ENCODE assay signal across 1 cellular context in genomic region chr3:42829628-42830436, GRCh38.
TF ChIP-seq lines count a peak whose summit lies in the region.

No MANE protein-coding gene starts in this region.

TF ChIP-seq in HepG2, 621 proteins besides CTCF, POLR2A, EP300 and RAD21 (continued from another document and continues in another):
- TF ChIP-seq CEBPZ (IDR thresholded peaks at IDR 0.05; ENCODE audit: low read length) (no peak), ZBTB20 (CRISPR knock-in tag; IDR thresholded peaks at IDR 0.05; ENCODE audit: borderline replicate concordance, low read depth) (no peak), MLX (CRISPR knock-in tag; IDR thresholded peaks at IDR 0.05) (no peak), HDAC2 (CRISPR knock-in tag; IDR thresholded peaks at IDR 0.05) (no peak), KMT2A (CRISPR knock-in tag; IDR thresholded peaks at IDR 0.05) (no peak), ZNF251 (CRISPR knock-in tag; IDR thresholded peaks at IDR 0.05) (no peak), PPARG (CRISPR knock-in tag; conservative IDR thresholded peaks at IDR 0.05) (peak; percentile 17), ZNF589 (CRISPR knock-in tag; conservative IDR thresholded peaks at IDR 0.05) (no peak), ATF1 (CRISPR knock-in tag; IDR thresholded peaks at IDR 0.05) (peak; percentile 55; the same call in 1 of the 2 replicates), SIN3A (IDR thresholded peaks at IDR 0.05; ENCODE audit: borderline replicate concordance, low read depth, low read length) (0 out of 2 replicates have a peak, but pooled peaks have one; percentile 14), ZSCAN22 (CRISPR knock-in tag; IDR thresholded peaks at IDR 0.05) (no peak), MAX (IDR thresholded peaks at IDR 0.05) (no peak), YEATS4 (CRISPR knock-in tag; IDR thresholded peaks at IDR 0.05; ENCODE audit: borderline replicate concordance) (peak; percentile 49; the same call in 1 of the 2 replicates), ZNF552 (CRISPR knock-in tag; IDR thresholded peaks at IDR 0.05; ENCODE audit: borderline replicate concordance) (no peak), HINFP (CRISPR knock-in tag; IDR thresholded peaks at IDR 0.05; ENCODE audit: low read depth) (no peak), ZFP90 (CRISPR knock-in tag; IDR thresholded peaks at IDR 0.05; ENCODE audit: borderline replicate concordance) (0 out of 2 replicates have a peak, but pooled peaks have one; percentile 28), RFX1 (IDR thresholded peaks at IDR 0.05) (no peak), CSRNP2 (CRISPR knock-in tag; conservative IDR thresholded peaks at IDR 0.05; ENCODE audit: low read depth) (no peak), CBX2 (IDR thresholded peaks at IDR 0.05; ENCODE audit: low read depth, low read length) (no peak), CBX2 (CRISPR knock-in tag; IDR thresholded peaks at IDR 0.05; ENCODE audit: low read depth) (no peak), ZNF484 (CRISPR knock-in tag; IDR thresholded peaks at IDR 0.05; ENCODE audit: borderline replicate concordance, low read depth) (no peak), SETDB1 (CRISPR knock-in tag; IDR thresholded peaks at IDR 0.05; ENCODE audit: borderline replicate concordance) (no peak), ZNF577 (CRISPR knock-in tag; IDR thresholded peaks at IDR 0.05; ENCODE audit: borderline replicate concordance, low read depth) (no peak), ZNF781 (CRISPR knock-in tag; IDR thresholded peaks at IDR 0.05; ENCODE audit: borderline replicate concordance, not compliant biosample characterization) (no peak), KDM6A (CRISPR knock-in tag; IDR thresholded peaks at IDR 0.05; ENCODE audit: low read depth) (peak; percentile 10; the same call in 1 of the 2 replicates), NCOA2 (CRISPR knock-in tag; IDR thresholded peaks at IDR 0.05) (peak; percentile 77), SALL2 (CRISPR knock-in tag; IDR thresholded peaks at IDR 0.05) (no peak), ZNF232 (CRISPR knock-in tag; IDR thresholded peaks at IDR 0.05; ENCODE audit: borderline replicate concordance) (no peak), SALL1 (CRISPR knock-in tag; IDR thresholded peaks at IDR 0.05) (peak; percentile 64), PLRG1 (conservative IDR thresholded peaks at IDR 0.05) (no peak), CCDC6 (CRISPR knock-in tag; IDR thresholded peaks at IDR 0.05) (no peak), AGO1 (IDR thresholded peaks at IDR 0.05; ENCODE audit: low read depth, low read length, poor library complexity, severe bottlenecking) (no peak), HMG20B (CRISPR knock-in tag; conservative IDR thresholded peaks at IDR 0.05) (no peak), SP2 (CRISPR knock-in tag; IDR thresholded peaks at IDR 0.05) (no peak), ZNF619 (CRISPR knock-in tag; IDR thresholded peaks at IDR 0.05) (no peak), ISL2 (CRISPR knock-in tag; IDR thresholded peaks at IDR 0.05) (peak; percentile 77), GPN1 (CRISPR knock-in tag; IDR thresholded peaks at IDR 0.05; ENCODE audit: borderline replicate concordance) (no peak), CREB1 (IDR thresholded peaks at IDR 0.05) (peak; percentile 21; the same call in 1 of the 2 replicates), CREB1 (CRISPR knock-in tag; IDR thresholded peaks at IDR 0.05) (peak; percentile 67; the same call in 1 of the 2 replicates), NFE2 (CRISPR knock-in tag; IDR thresholded peaks at IDR 0.05) (no peak), ZC3H4 (CRISPR knock-in tag; IDR thresholded peaks at IDR 0.05; ENCODE audit: borderline replicate concordance) (no peak), ZMYM4 (CRISPR knock-in tag; IDR thresholded peaks at IDR 0.05) (peak; percentile 64), REL (CRISPR knock-in tag; conservative IDR thresholded peaks at IDR 0.05) (no peak), MATR3 (CRISPR knock-in tag; IDR thresholded peaks at IDR 0.05) (no peak)
- TF ChIP-seq, protein P1, sequence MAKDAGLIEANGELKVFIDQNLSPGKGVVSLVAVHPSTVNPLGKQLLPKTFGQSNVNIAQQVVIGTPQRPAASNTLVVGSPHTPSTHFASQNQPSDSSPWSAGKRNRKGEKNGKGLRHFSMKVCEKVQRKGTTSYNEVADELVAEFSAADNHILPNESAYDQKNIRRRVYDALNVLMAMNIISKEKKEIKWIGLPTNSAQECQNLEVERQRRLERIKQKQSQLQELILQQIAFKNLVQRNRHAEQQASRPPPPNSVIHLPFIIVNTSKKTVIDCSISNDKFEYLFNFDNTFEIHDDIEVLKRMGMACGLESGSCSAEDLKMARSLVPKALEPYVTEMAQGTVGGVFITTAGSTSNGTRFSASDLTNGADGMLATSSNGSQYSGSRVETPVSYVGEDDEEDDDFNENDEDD (CRISPR knock-in tag; IDR thresholded peaks at IDR 0.05; ENCODE audit: borderline replicate concordance), result no peak
- TF ChIP-seq, protein P2, sequence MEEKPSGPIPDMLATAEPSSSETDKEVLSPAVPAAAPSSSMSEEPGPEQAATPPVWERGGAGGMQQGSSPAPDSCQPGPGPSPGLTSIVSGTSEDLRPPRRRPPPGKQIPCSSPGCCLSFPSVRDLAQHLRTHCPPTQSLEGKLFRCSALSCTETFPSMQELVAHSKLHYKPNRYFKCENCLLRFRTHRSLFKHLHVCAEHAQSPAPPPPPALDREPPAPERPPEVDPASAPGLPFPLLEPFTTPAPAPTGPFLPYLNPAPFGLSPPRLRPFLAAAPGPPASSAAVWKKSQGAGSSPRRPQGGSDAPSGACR (CRISPR knock-in tag; IDR thresholded peaks at IDR 0.05), result peak; percentile 65; the same call in 1 of the 2 replicates
- TF ChIP-seq, protein P3, sequence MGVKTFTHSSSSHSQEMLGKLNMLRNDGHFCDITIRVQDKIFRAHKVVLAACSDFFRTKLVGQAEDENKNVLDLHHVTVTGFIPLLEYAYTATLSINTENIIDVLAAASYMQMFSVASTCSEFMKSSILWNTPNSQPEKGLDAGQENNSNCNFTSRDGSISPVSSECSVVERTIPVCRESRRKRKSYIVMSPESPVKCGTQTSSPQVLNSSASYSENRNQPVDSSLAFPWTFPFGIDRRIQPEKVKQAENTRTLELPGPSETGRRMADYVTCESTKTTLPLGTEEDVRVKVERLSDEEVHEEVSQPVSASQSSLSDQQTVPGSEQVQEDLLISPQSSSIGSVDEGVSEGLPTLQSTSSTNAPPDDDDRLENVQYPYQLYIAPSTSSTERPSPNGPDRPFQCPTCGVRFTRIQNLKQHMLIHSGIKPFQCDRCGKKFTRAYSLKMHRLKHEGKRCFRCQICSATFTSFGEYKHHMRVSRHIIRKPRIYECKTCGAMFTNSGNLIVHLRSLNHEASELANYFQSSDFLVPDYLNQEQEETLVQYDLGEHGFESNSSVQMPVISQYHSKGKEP (CRISPR knock-in tag; IDR thresholded peaks at IDR 0.05), result no peak
- TF ChIP-seq, protein P4, sequence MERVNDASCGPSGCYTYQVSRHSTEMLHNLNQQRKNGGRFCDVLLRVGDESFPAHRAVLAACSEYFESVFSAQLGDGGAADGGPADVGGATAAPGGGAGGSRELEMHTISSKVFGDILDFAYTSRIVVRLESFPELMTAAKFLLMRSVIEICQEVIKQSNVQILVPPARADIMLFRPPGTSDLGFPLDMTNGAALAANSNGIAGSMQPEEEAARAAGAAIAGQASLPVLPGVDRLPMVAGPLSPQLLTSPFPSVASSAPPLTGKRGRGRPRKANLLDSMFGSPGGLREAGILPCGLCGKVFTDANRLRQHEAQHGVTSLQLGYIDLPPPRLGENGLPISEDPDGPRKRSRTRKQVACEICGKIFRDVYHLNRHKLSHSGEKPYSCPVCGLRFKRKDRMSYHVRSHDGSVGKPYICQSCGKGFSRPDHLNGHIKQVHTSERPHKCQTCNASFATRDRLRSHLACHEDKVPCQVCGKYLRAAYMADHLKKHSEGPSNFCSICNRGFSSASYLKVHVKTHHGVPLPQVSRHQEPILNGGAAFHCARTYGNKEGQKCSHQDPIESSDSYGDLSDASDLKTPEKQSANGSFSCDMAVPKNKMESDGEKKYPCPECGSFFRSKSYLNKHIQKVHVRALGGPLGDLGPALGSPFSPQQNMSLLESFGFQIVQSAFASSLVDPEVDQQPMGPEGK (CRISPR knock-in tag; IDR thresholded peaks at IDR 0.05), result no peak
- TF ChIP-seq, protein P5, sequence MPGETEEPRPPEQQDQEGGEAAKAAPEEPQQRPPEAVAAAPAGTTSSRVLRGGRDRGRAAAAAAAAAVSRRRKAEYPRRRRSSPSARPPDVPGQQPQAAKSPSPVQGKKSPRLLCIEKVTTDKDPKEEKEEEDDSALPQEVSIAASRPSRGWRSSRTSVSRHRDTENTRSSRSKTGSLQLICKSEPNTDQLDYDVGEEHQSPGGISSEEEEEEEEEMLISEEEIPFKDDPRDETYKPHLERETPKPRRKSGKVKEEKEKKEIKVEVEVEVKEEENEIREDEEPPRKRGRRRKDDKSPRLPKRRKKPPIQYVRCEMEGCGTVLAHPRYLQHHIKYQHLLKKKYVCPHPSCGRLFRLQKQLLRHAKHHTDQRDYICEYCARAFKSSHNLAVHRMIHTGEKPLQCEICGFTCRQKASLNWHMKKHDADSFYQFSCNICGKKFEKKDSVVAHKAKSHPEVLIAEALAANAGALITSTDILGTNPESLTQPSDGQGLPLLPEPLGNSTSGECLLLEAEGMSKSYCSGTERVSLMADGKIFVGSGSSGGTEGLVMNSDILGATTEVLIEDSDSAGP (CRISPR knock-in tag; IDR thresholded peaks at IDR 0.05; ENCODE audit: borderline replicate concordance), result 0 out of 2 replicates have a peak, but pooled peaks have one; percentile 32
- TF ChIP-seq, protein P6, sequence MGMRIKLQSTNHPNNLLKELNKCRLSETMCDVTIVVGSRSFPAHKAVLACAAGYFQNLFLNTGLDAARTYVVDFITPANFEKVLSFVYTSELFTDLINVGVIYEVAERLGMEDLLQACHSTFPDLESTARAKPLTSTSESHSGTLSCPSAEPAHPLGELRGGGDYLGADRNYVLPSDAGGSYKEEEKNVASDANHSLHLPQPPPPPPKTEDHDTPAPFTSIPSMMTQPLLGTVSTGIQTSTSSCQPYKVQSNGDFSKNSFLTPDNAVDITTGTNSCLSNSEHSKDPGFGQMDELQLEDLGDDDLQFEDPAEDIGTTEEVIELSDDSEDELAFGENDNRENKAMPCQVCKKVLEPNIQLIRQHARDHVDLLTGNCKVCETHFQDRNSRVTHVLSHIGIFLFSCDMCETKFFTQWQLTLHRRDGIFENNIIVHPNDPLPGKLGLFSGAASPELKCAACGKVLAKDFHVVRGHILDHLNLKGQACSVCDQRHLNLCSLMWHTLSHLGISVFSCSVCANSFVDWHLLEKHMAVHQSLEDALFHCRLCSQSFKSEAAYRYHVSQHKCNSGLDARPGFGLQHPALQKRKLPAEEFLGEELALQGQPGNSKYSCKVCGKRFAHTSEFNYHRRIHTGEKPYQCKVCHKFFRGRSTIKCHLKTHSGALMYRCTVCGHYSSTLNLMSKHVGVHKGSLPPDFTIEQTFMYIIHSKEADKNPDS (CRISPR knock-in tag; IDR thresholded peaks at IDR 0.05), result peak; percentile 79; the same call in 1 of the 2 replicates
- TF ChIP-seq, protein P7, sequence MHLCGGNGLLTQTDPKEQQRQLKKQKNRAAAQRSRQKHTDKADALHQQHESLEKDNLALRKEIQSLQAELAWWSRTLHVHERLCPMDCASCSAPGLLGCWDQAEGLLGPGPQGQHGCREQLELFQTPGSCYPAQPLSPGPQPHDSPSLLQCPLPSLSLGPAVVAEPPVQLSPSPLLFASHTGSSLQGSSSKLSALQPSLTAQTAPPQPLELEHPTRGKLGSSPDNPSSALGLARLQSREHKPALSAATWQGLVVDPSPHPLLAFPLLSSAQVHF (CRISPR knock-in tag; IDR thresholded peaks at IDR 0.05), result no peak
